Comparison of ENCODE assay signal across 21 cellular contexts in the genomic region with DNA sequence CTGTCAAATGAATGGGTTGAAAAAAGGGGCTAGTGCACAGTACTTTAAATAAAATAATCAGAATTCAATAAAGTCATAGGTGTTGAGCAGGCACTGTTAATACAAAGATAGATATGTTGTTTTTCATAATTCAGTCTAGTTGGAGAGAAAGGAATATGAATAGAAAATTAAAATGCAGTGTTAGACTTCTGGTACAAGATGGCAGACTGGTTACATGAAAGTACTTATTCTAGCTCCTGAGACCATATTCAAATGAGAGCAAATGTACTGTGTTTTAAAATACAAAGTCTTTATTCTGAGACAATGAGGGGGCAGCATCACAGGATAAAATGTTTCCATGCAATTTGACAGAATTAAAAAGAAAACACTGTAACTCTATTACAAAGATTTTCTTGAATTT.
"Had no signal": no experiment of that assay in that cellular context is flagged by ENCODE, and none has a peak within 500 bp of the region (broad histone marks: within the 10 kb centered on the region; RNA-seq: fewer than 3 reads in every experiment).

No MANE protein-coding gene starts in this region.

- H3K4me1 ChIP-seq: colonic mucosa, gastrocnemius medialis, left ventricle myocardium inferior, right lobe of liver, testis, transverse colon had no signal

- H3K27me3 ChIP-seq: colonic mucosa, gastrocnemius medialis, right lobe of liver, testis, transverse colon had no signal

- H3K9me3 ChIP-seq: colonic mucosa, gastrocnemius medialis, left ventricle myocardium inferior, right lobe of liver, testis, transverse colon had no signal

- DNase-seq: activated CD4-positive, alpha-beta T cell treated with anti-CD3 and anti-CD28 coated beads for 36 hours; activated CD4-positive, CD25-positive, alpha-beta regulatory T cell; activated CD8-positive, alpha-beta memory T cell treated with anti-CD3 and anti-CD28 coated beads, Interleukin-2, amount 10 ng/mL, durations not matched to agents 7 days and 5 days; activated CD8-positive, alpha-beta T cell treated with anti-CD3 and anti-CD28 coated beads, Interleukin-2, amount 10 ng/mL, durations not matched to agents 7 days and 5 days; activated T-cell treated with anti-CD3 and anti-CD28 coated beads, Interleukin-2, amount 50 U/mL, for 48 hours; anterior cingulate cortex; colonic mucosa; effector memory CD4-positive, alpha-beta T cell; gastrocnemius medialis; glutamatergic neuron; islet precursor cell; left ventricle myocardium inferior; mesendoderm; right lobe of liver; stimulated activated CD4-positive, alpha-beta T cell treated with anti-CD3 and anti-CD28 coated beads, Interleukin-12 subunit alpha, Interleukin-12 subunit beta, amount 100 ng/mL, for 4 hours; stimulated activated CD4-positive, alpha-beta T cell treated with anti-CD3 and anti-CD28 coated beads, Interleukin-4, amount 100 ng/mL, for 1 hour; stimulated activated naive CD8-positive, alpha-beta T cell treated with anti-CD3 and anti-CD28 coated beads, Interleukin-15, Interleukin-2, amounts not matched to agents 100 U/mL and 50 U/mL, for 24 hours; testis; transverse colon had no signal

- H3K36me3 ChIP-seq: colonic mucosa, gastrocnemius medialis, left ventricle myocardium inferior, right lobe of liver had no signal

- H3K4me3 ChIP-seq: colonic mucosa, gastrocnemius medialis, left ventricle myocardium inferior, lung, right lobe of liver, skin epidermis, testis, transverse colon had no signal

- H3K27ac ChIP-seq: colonic mucosa, gastrocnemius medialis, left ventricle myocardium inferior, right lobe of liver, skin epidermis, testis, transverse colon had no signal
